In genomic region chr5:72817639-72818266, GRCh38 we compare ENCODE assay signal across 8 cellular contexts. TPM values are rescaled to one million over a fixed set of nuclear protein-coding genes. Genes with fewer than 3 reads are reported as not detected.
A peak's percentile ranks its signal among the peaks of the same experiment; 100 is the strongest.
DNase-seq lines count a peak whose midpoint lies in the region; ATAC-seq, FAIRE-seq and TF ChIP-seq lines count a peak whose summit lies in the region.

No MANE protein-coding gene starts in this region.

- H3K9me3 Mint-ChIP-seq in activated T-cell treated with anti-CD3 and anti-CD28 coated beads, Interleukin-2, amount 50 U/mL, for 4 hours: no peaks in the 10 kb centered on the region
- H3K9me3 Mint-ChIP-seq in activated naive CD8-positive, alpha-beta T cell (ENCODE audit: low read depth): no peaks in the 10 kb centered on the region

- peaks cover 0 to 24% of the 10 kb centered on the region in 2 donors for H3K4me1 ChIP-seq in kidney (ENCODE audit: control insufficient read depth in 1 of 2, insufficient read depth in 1 of 2, low read depth in 1 of 2, low read length in 2 of 2)

- no peak for TF ChIP-seq CTCF in kidney (IDR thresholded peaks at IDR 0.05; ENCODE audit: borderline replicate concordance, extremely low read depth, insufficient read depth)

- H3K9me3 ChIP-seq in kidney (ENCODE audit: control insufficient read depth in 1 of 2, low read length in 2 of 2): no peaks in the 10 kb centered on the region

- peak overlapping the region; percentile 92 for H3K4me3 Mint-ChIP-seq in activated T-cell treated with anti-CD3 and anti-CD28 coated beads, Interleukin-2, amount 50 U/mL, for 4 hours
- H3K4me3 Mint-ChIP-seq in activated naive CD8-positive, alpha-beta T cell: peak overlapping the region; percentile 95

- H3K9ac ChIP-seq in kidney (ENCODE audit: low read length in 2 of 2): peak overlapping the region; percentile 45 to 76

- H3K27me3 Mint-ChIP-seq in activated T-cell treated with anti-CD3 and anti-CD28 coated beads, Interleukin-2, amount 50 U/mL, for 4 hours (ENCODE audit: low read depth): no peaks in the 10 kb centered on the region
- H3K27me3 Mint-ChIP-seq in activated naive CD8-positive, alpha-beta T cell: peaks cover 3% of the 10 kb centered on the region

- peak overlapping the region; percentile 89 for H3K27ac Mint-ChIP-seq in activated naive CD8-positive, alpha-beta T cell

- peak overlapping the region; percentile 76 to 90 for H3K4me3 ChIP-seq in kidney (ENCODE audit: low read length in 2 of 2)

- DNase-seq in activated T-cell treated with anti-CD3 and anti-CD28 coated beads, Interleukin-2, amount 50 U/mL, for 4 hours: no peak
- DNase-seq in activated T-cell treated with anti-CD3 and anti-CD28 coated beads, Interleukin-2, amount 50 U/mL, for 48 hours: no peak
- DNase-seq in kidney (no peak), ecto neural progenitor cell (ENCODE audit: low spot score) (no peak), NCI-H187 treated with DMSO at 0.1 percent for 48 hours (lab: John Stamatoyannopoulos, UW) (no peak)

- no peaks in the 10 kb centered on the region for H3K36me3 ChIP-seq in kidney (ENCODE audit: control insufficient read depth in 1 of 2, insufficient read depth in 2 of 2, low read length in 2 of 2)

- no peaks in the 10 kb centered on the region for H3K36me3 Mint-ChIP-seq in activated T-cell treated with anti-CD3 and anti-CD28 coated beads, Interleukin-2, amount 50 U/mL, for 4 hours (ENCODE audit: insufficient read depth)
- no peaks in the 10 kb centered on the region for H3K36me3 Mint-ChIP-seq in activated naive CD8-positive, alpha-beta T cell

- no peak for FAIRE-seq in kidney (lab: Jason Lieb, UNC)

- no peak for ATAC-seq in activated T-cell treated with anti-CD3 and anti-CD28 coated beads, Interleukin-2, amount 50 U/mL, for 4 hours
- no peak for ATAC-seq in GM21528 (IDR thresholded peaks at IDR 0.05; ENCODE audit: low FRiP score, unreplicated experiment)

- H3K27ac ChIP-seq in kidney (ENCODE audit: low read depth in 2 of 2, low read length in 2 of 2): peak overlapping the region; percentile 88 to 96
- H3K27ac ChIP-seq in temporal lobe (ENCODE audit: low read depth, low read length): peak overlapping the region; percentile 91

- peaks cover 23% of the 10 kb centered on the region for H3K4me1 Mint-ChIP-seq in activated T-cell treated with anti-CD3 and anti-CD28 coated beads, Interleukin-2, amount 50 U/mL, for 4 hours (ENCODE audit: low read depth)
- H3K4me1 Mint-ChIP-seq in activated naive CD8-positive, alpha-beta T cell (ENCODE audit: low read depth): peaks cover 35% of the 10 kb centered on the region

- intact Hi-C loops in kidney (cut with DNase I): no loop called here

RNA-seq across cellular contexts. Expression of gene TNPO1, which starts 1.3 kb away (rescaled TPM):
- 100 to 1,000 TPM; 145 to 166 (median 152) TPM for total RNA-seq in activated T-cell treated with anti-CD3 and anti-CD28 coated beads, Interleukin-2, amount 50 U/mL, for 4 hours
- total RNA-seq in kidney (86.6 TPM), temporal lobe (160 TPM)
- 15.6 TPM for polyA plus RNA-seq in kidney (ENCODE audit: insufficient read depth, low read depth, low replicate concordance)
